8 cellular contexts compared by ENCODE assay signal in the genomic region with DNA sequence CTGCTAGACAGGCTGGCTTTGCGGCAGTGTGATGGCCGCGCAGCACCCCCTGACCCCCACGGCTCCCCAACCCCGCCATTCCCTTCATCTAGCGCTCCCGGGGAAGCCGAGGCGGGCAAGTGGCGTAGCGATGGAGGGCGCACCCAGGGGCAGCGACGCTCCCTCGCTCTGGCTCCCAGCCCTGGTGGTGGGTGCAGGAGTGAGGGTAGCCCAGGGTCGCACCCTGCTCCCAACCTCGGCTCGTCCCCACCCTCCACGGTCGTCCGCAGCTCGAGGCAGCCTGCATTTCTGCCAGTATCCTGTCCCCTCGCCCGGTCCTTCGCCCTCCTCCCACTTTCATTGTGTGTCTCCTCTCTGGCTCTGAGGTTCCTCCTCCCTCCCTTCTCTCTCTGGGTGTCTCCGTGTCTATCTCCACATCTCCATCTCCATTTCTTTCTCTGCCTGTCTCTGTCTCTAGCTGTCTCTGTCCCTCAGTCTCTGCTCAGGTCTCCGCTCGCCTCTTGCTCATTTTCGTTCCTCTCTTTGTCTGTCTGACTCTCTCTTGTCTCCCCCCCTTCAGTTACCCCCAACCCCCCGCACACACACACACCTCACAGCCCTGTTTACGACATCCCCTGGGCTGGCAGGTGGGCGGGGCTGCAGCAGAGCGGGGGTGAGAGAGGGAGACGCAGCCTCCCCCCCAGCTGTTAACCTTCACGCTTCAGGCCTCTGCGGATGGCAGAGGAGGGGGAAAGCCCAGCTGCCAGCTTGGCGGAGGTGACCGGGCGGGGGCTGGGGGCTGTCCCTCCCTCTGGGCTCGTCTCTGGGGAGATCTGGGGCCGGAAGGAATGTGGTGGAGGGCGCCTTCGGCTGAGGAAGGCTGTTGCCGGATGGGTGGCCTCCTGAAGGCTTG. TPM values are rescaled to one million over a fixed set of nuclear protein-coding genes. Genes with fewer than 3 reads are reported as not detected.
DNase-seq lines count a peak whose midpoint lies in the region; ATAC-seq and TF ChIP-seq lines count a peak whose summit lies in the region.

No MANE protein-coding gene starts in this region.

- DNase-seq in SK-N-SH = peak; percentile 74
- peak; percentile 34 for DNase-seq in adipocyte (ENCODE audit: low read depth)
- DNase-seq in islet precursor cell = peak; percentile 69
- peak; percentile 88 for DNase-seq in stimulated activated CD4-positive, alpha-beta T cell treated with anti-CD3 and anti-CD28 coated beads, Interleukin-2, amount 100 ng/mL, for 4 hours (ENCODE audit: low read depth)
- no peak for DNase-seq in hippocampal formation (lab: John Stamatoyannopoulos, UW)
- DNase-seq in NCI-H2029 treated with DMSO at 0.1 percent for 48 hours (lab: John Stamatoyannopoulos, UW) = no peak

- H3K4me1 ChIP-seq in SK-N-SH (ENCODE audit: control insufficient read depth in 1 of 2, insufficient read depth in 2 of 2, low read depth in 1 of 2, low read length in 1 of 2) (peaks cover 29 to 33% of the 10 kb centered on the region in 2 experiments; a peak in 3 of 4 replicates), adipocyte (ENCODE audit: control insufficient read depth, insufficient read depth, low read length) (peaks cover 37% of the 10 kb centered on the region)

- H3K4me3 ChIP-seq in SK-N-SH (ENCODE audit: low read depth in 2 of 2, low read length in 1 of 2) (peak overlapping the region in 1 of 2 experiments; percentile 33; a peak in 3 of 4 replicates), adipocyte (ENCODE audit: low read length) (peak overlapping the region; percentile 64)

- POLR2A ChIA-PET in SK-N-SH (lab: Yijun Ruan, JAX) = interaction anchor here (1.1 to 1.6 kb wide), 3 partner anchors 36 to 108 kb away, joined by 5 to 7 read pairs (median 6); no protein-coding TSS in a partner anchor

- H3K27me3 ChIP-seq in SK-N-SH (ENCODE audit: insufficient read depth) (no peaks in the 10 kb centered on the region), adipocyte (replicated peaks; ENCODE audit: control insufficient read depth, insufficient read depth, low read length) (no peaks in the 10 kb centered on the region)

- CTCF ChIA-PET in SK-N-SH (lab: Yijun Ruan, JAX) = interaction anchor here (0.9 to 4.2 kb wide), 5 partner anchors 12 to 111 kb away, joined by 3 to 24 read pairs (median 4); no protein-coding TSS in a partner anchor

- 10% methylated on average over 23 of the region's 44 CpGs for WGBS in SK-N-SH (ENCODE audit: low lambda C conversion rate)

- H3K9me3 ChIP-seq in SK-N-SH (no peaks in the 10 kb centered on the region), adipocyte (ENCODE audit: control insufficient read depth, low read length) (no peaks in the 10 kb centered on the region)

- H3F3A ChIP-seq in SK-N-SH (replicated peaks; ENCODE audit: insufficient read depth) = peaks cover 17% of the 10 kb centered on the region

- no peaks in the 10 kb centered on the region for H3K79me2 ChIP-seq in SK-N-SH (ENCODE audit: insufficient read depth)

- TF ChIP-seq CTCF in SK-N-SH (IDR thresholded peaks at IDR 0.05) = no peak

- H3K4me2 ChIP-seq in SK-N-SH = peak overlapping the region; percentile 56

- ATAC-seq in HG02763 (IDR thresholded peaks at IDR 0.05; ENCODE audit: unreplicated experiment) = peak; percentile 43

- no peaks in the 10 kb centered on the region for H3K9me2 ChIP-seq in SK-N-SH

- no peaks in the 10 kb centered on the region for H4K20me1 ChIP-seq in SK-N-SH (ENCODE audit: insufficient read depth)

- H3K36me3 ChIP-seq in SK-N-SH (replicated peaks in 1 of 2; ENCODE audit: control insufficient read depth in 1 of 2, insufficient read depth in 2 of 2, low read length in 1 of 2) (no peaks in the 10 kb centered on the region), adipocyte (ENCODE audit: control insufficient read depth, insufficient read depth, low read length, severe bottlenecking) (no peaks in the 10 kb centered on the region)

- no peak for TF ChIP-seq RAD21 in SK-N-SH (IDR thresholded peaks at IDR 0.05; ENCODE audit: low read length)

- H3K9ac ChIP-seq in SK-N-SH (peak overlapping the region; percentile 20; the same call in 1 of the 2 replicates), adipocyte (ENCODE audit: low read length) (peak overlapping the region; percentile 66)

- TF ChIP-seq EP300 in SK-N-SH (IDR thresholded peaks at IDR 0.05; ENCODE audit: borderline replicate concordance in 1 of 2, low read depth in 1 of 2, low read length in 1 of 2) = no peak

- peak overlapping the region; percentile 87; the same call in 1 of the 2 replicates for H2AFZ ChIP-seq in SK-N-SH (ENCODE audit: low read depth)

- peak; percentile 32 for TF ChIP-seq POLR2A in GM15510 (IDR thresholded peaks at IDR 0.05; ENCODE audit: borderline replicate concordance, extremely low read depth, insufficient read length)

- peak overlapping the region in 1 of 2 experiments; percentile 69; a peak in 1 of 4 replicates for H3K27ac ChIP-seq in SK-N-SH (ENCODE audit: low read depth in 2 of 2, low read length in 1 of 2)

TF ChIP-seq in SK-N-SH, 30 proteins besides CTCF, POLR2A, EP300 and RAD21:
- TF ChIP-seq TCF12 (IDR thresholded peaks at IDR 0.05) = no peak
- TF ChIP-seq, protein P1, sequence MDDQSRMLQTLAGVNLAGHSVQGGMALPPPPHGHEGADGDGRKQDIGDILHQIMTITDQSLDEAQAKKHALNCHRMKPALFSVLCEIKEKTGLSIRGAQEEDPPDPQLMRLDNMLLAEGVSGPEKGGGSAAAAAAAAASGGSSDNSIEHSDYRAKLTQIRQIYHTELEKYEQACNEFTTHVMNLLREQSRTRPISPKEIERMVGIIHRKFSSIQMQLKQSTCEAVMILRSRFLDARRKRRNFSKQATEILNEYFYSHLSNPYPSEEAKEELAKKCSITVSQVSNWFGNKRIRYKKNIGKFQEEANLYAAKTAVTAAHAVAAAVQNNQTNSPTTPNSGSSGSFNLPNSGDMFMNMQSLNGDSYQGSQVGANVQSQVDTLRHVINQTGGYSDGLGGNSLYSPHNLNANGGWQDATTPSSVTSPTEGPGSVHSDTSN (IDR thresholded peaks at IDR 0.05) = 0 out of 2 replicates have a peak, but pooled peaks have one; percentile 15

RNA-seq across cellular contexts. Expression of gene PSD2, which starts 48.7 kb away (rescaled TPM):
- polyA plus RNA-seq in SK-N-SH (2012; rRNA removed) = 0.15 TPM in 2 replicates
- polyA plus RNA-seq in SK-N-SH (2012; cell fraction: cytosol; rRNA removed) = 0.09 and 0.13 TPM in 2 replicates
- polyA plus RNA-seq in SK-N-SH (2012; cell fraction: nucleus; rRNA removed) = 0.62 and 0.63 TPM in 2 replicates

Comparison
In these comparisons a context has a peak if more than half of its experiments do, and no peak if none do; other contexts are left out.
1. DNase-seq: peak in SK-N-SH (single experiment), adipocyte (single experiment), islet precursor cell (single experiment) and stimulated activated CD4-positive, alpha-beta T cell treated with anti-CD3 and anti-CD28 coated beads, Interleukin-2, amount 100 ng/mL, for 4 hours (single experiment); none in hippocampal formation (0 of 2) and NCI-H2029 treated with DMSO at 0.1 percent for 48 hours (single experiment).